ENCODE assay signal across 10 cellular contexts in the genomic region with DNA sequence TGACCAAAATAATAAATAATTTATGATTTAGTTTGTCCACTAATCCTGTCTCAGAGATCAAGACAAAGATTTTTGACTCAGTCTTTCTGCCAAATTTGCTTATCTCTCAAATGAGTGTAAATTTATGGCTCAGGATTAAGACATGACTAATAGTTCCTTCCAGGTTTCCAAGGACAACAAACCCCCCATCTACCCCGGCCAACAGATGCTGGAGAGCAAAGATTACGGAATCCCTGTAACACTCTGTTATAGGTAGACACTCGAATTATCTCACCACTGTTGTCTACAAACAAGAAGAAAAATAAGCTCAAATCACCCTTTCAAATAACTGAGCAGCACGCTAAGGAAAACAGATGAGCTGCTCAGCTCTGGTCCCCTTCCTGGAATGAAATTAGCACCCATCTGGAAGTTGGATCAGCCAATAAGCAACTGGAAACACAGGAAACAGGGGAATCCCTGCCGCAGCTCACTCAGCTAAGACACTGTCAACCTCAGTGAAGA. TPM values are rescaled to one million over a fixed set of nuclear protein-coding genes. Genes with fewer than 3 reads are reported as not detected.
DNase-seq lines count a peak whose midpoint lies in the region; ATAC-seq and TF ChIP-seq lines count a peak whose summit lies in the region.
"Had no signal": no experiment of that assay in that cellular context is flagged by ENCODE, and none has a peak within 500 bp of the region (broad histone marks: within the 10 kb centered on the region; RNA-seq: fewer than 3 reads in every experiment).

No MANE protein-coding gene starts in this region.

- intact Hi-C loops in Panc1 (cut with micrococcal nuclease; ENCODE audit: unreplicated experiment): no loop called here

- peak overlapping the region; percentile 64 for H3K4me2 ChIP-seq in fibroblast of lung (ENCODE audit: extremely low read depth, insufficient read depth, low read length)
- peak overlapping the region; percentile 66 for H3K4me2 ChIP-seq in osteoblast (ENCODE audit: insufficient read depth, low read length)

- H2AFZ ChIP-seq in fibroblast of lung (ENCODE audit: low read length) (no peak overlapping the region), osteoblast (ENCODE audit: low read length) (peak overlapping the region; percentile 5)

- H3K9me3 ChIP-seq in BE2C (no peaks in the 10 kb centered on the region), Panc1 (ENCODE audit: control insufficient read depth, insufficient read depth, low read depth, low read length) (no peaks in the 10 kb centered on the region), fibroblast of lung (ENCODE audit: control insufficient read depth, insufficient read depth, low read depth, low read length) (no peaks in the 10 kb centered on the region), osteoblast (ENCODE audit: low read depth, low read length) (no peaks in the 10 kb centered on the region)

- peak overlapping the region; percentile 45 for H3K4me3 ChIP-seq in BE2C (ENCODE audit: low read depth, low read length)
- peak overlapping the region; percentile 17 to 32; a peak in 3 of 4 replicates for H3K4me3 ChIP-seq in Panc1 (ENCODE audit: low read depth in 2 of 2, low read length in 2 of 2)
- H3K4me3 ChIP-seq in fibroblast of lung (replicated peaks in 1 of 4; ENCODE audit: control extremely low read depth in 1 of 4, insufficient read depth in 1 of 4, low read depth in 3 of 4, low read length in 4 of 4): no peak overlapping the region
- peak overlapping the region; percentile 14 for H3K4me3 ChIP-seq in osteoblast (ENCODE audit: insufficient read depth, low read length)
- H3K4me3 ChIP-seq: SK-N-MC had no signal

- POLR2A ChIA-PET in Panc1 (lab: Charles Lee): interaction anchor here (0.9 kb wide), 1 partner anchor 24 kb away, joined by 4 read pairs; no protein-coding TSS in a partner anchor

- CTCF ChIA-PET in Panc1 (lab: Charles Lee): no interaction called here

- no TSS peak for BruUV-seq in Panc1 (replicated peaks; lab: Mats Ljungman, UMichigan)

- H4K20me1 ChIP-seq in fibroblast of lung (ENCODE audit: control insufficient read depth, extremely low read depth, insufficient read depth, low read length): no peaks in the 10 kb centered on the region
- H4K20me1 ChIP-seq in osteoblast (ENCODE audit: insufficient read depth, low read length): peaks cover 2% of the 10 kb centered on the region

- H3K9ac ChIP-seq in fibroblast of lung (ENCODE audit: insufficient read depth, low read length): no peak overlapping the region

- TF ChIP-seq CTCF in BE2C (IDR thresholded peaks at IDR 0.05; ENCODE audit: low read depth, low read length) (no peak), Panc1 (IDR thresholded peaks at IDR 0.05) (no peak), fibroblast of lung (conservative IDR thresholded peaks at IDR 0.05 in 1 of 2, IDR thresholded peaks at IDR 0.05 in 1 of 2; ENCODE audit: low read depth in 1 of 2, low read length in 2 of 2) (no peak), osteoblast (IDR thresholded peaks at IDR 0.05; ENCODE audit: extremely low read depth, low read depth, low read length) (no peak)

- ATAC-seq in Panc1: peak; percentile 77
- ATAC-seq in left lobe of liver: no peak
- no peak for ATAC-seq in GM18519 (IDR thresholded peaks at IDR 0.05; ENCODE audit: low FRiP score, unreplicated experiment)
- ATAC-seq: CD8-positive, alpha-beta T cell had no signal

- H3K27ac ChIP-seq in Panc1 (ENCODE audit: low read length): peak overlapping the region; percentile 79
- peak overlapping the region; percentile 6 for H3K27ac ChIP-seq in fibroblast of lung (ENCODE audit: insufficient read depth, low read length)
- peak overlapping the region; percentile 41 for H3K27ac ChIP-seq in osteoblast (ENCODE audit: low read depth, low read length)
- H3K27ac ChIP-seq: SK-N-MC had no signal

- H3K27me3 ChIP-seq in BE2C (no peaks in the 10 kb centered on the region), Panc1 (ENCODE audit: control insufficient read depth, insufficient read depth, low read length) (no peaks in the 10 kb centered on the region), fibroblast of lung (ENCODE audit: control insufficient read depth, insufficient read depth, low read length) (no peaks in the 10 kb centered on the region), osteoblast (ENCODE audit: insufficient read depth, low read length) (no peaks in the 10 kb centered on the region)

- DNase-seq in BE2C: peak; percentile 56
- peak; percentile 12 for DNase-seq in Panc1 (ENCODE audit: low read depth, low spot score)
- peak in 1 of 2 donors; percentile 94 for DNase-seq in fibroblast of lung (ENCODE audit: low read depth in 2 of 2)
- peak; percentile 89 for DNase-seq in osteoblast (ENCODE audit: insufficient read length, low spot score, missing footprints)
- no peak for DNase-seq in NOMO-1 (lab: John Stamatoyannopoulos, UW; ENCODE audit: unreplicated experiment in 2 of 2)
- DNase-seq in 8988T: no peak
- no peak for DNase-seq in left lobe of liver (ENCODE audit: low spot score)
- DNase-seq: CD8-positive, alpha-beta T cell had no signal

- H3K4me1 ChIP-seq in BE2C (peaks cover 10% of the 10 kb centered on the region), Panc1 (ENCODE audit: control insufficient read depth, insufficient read depth, low read length) (peaks cover 55% of the 10 kb centered on the region), fibroblast of lung (ENCODE audit: control insufficient read depth, extremely low read depth, insufficient read depth, low read length) (peaks cover 7% of the 10 kb centered on the region), osteoblast (ENCODE audit: insufficient read depth, low read length) (peaks cover 23% of the 10 kb centered on the region)

- in situ Hi-C loops in Panc1 (cut with HindIII; ENCODE audit: low pct_unique_long_range_greater_than_20kb, low sequenced_read_pairs): no loop called here

- H3K79me2 ChIP-seq in fibroblast of lung (ENCODE audit: control insufficient read depth, insufficient read depth, low read length) (no peaks in the 10 kb centered on the region), osteoblast (ENCODE audit: insufficient read depth, low read length) (peaks cover 8% of the 10 kb centered on the region)

- H3K36me3 ChIP-seq in BE2C (no peaks in the 10 kb centered on the region), Panc1 (ENCODE audit: control insufficient read depth, insufficient read depth, low read length) (no peaks in the 10 kb centered on the region), fibroblast of lung (ENCODE audit: control insufficient read depth, insufficient read depth, low read length) (no peaks in the 10 kb centered on the region), osteoblast (ENCODE audit: insufficient read depth, low read length) (no peaks in the 10 kb centered on the region)

RNA-seq across cellular contexts. Expression of gene SVIL, which starts 56.8 kb away (rescaled TPM):
- polyA plus RNA-seq in BE2C (2012; ENCODE audit: insufficient read depth, insufficient read length, low read depth): 16.1 TPM
- total RNA-seq in Panc1 (2021; ENCODE audit: unreplicated experiment) (72.8 TPM), fibroblast of lung (60.9 and 94.3 TPM in 2 replicates), osteoblast (36.9 and 122 TPM in 2 replicates), left lobe of liver (16.2 TPM)
- polyA plus RNA-seq in Panc1 (2012; ENCODE audit: insufficient read length): 64.8 TPM
- 17.7 and 28.5 TPM in 2 replicates for polyA plus RNA-seq in fibroblast of lung
- 24.0 and 29.5 TPM in 2 replicates for polyA plus RNA-seq in fibroblast of lung (2012)
- 92.1 and 148 TPM in 2 replicates for polyA minus RNA-seq in fibroblast of lung (ENCODE audit: low replicate concordance)

Comparison
In these comparisons a context has a peak if more than half of its experiments do, and no peak if none do; other contexts are left out.
1. DNase-seq: peak in BE2C (single experiment), Panc1 (single experiment) and osteoblast (single experiment); none in NOMO-1 (0 of 2), 8988T (single experiment) and left lobe of liver (single experiment).
2. H3K4me3 ChIP-seq: peak in BE2C (single experiment), Panc1 (2 of 2) and osteoblast (single experiment); none in fibroblast of lung (0 of 4).
3. H3K27ac ChIP-seq: peak in every context shown above with its lines; median percentile 79 in Panc1; 41 in osteoblast; 6 in fibroblast of lung.